ENCODE assay signal across 19 cellular contexts in the genomic region with DNA sequence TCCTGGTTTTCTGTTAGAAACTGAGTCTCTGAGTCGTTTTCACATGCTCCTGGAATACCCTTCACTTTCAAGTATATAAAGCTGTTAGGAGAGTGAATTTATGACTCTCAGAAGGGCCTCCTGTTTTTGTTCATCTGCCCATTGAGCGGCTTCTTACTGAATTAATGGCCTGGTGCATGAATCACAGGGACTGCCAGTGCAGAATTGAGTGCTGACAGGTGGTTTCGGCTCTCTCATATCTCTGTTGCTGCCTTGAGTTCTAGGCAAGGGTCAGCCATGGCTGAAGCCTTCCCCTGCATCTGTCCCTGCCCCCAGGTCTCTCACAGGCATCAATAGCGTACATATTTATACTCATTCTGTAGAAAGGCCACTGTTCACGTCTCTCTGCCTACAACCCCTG.
"Had no signal": no experiment of that assay in that cellular context is flagged by ENCODE, and none has a peak within 500 bp of the region (broad histone marks: within the 10 kb centered on the region; RNA-seq: fewer than 3 reads in every experiment).

No MANE protein-coding gene starts in this region.

- DNase-seq: activated CD4-positive, alpha-beta T cell treated with anti-CD3 and anti-CD28 coated beads for 1 hour; activated CD8-positive, alpha-beta memory T cell treated with anti-CD3 and anti-CD28 coated beads for 24 hours; activated CD8-positive, alpha-beta memory T cell treated with anti-CD3 and anti-CD28 coated beads, Interleukin-2, amount 50 U/mL, for 48 hours; activated effector memory CD4-positive, alpha-beta T cell treated with anti-CD3 and anti-CD28 coated beads, Interleukin-2, amount 50 U/mL, for 16 hours; activated naive CD8-positive, alpha-beta T cell treated with anti-CD3 and anti-CD28 coated beads for 36 hours; activated T-cell treated with anti-CD3 and anti-CD28 coated beads, Interleukin-2, amount 50 U/mL, for 48 hours; amygdala; effector memory CD8-positive, alpha-beta T cell; esophagus squamous epithelium; immature natural killer cell; kidney glomerular epithelial cell; natural killer cell; stimulated activated CD4-positive, alpha-beta T cell treated with anti-CD3 and anti-CD28 coated beads, Interleukin-4, amount 100 ng/mL, for 24 hours; upper lobe of right lung; WERI-Rb-1 had no signal

- H3K4me3 Mint-ChIP-seq: activated naive CD8-positive, alpha-beta T cell treated with anti-CD3 and anti-CD28 coated beads for 36 hours; effector memory CD8-positive, alpha-beta T cell; immature natural killer cell; memory B cell; natural killer cell; stimulated activated memory B cell treated with anti-CD40 and anti-IgM and Interleukin-4, amounts not matched to agents 10 μg/mL and 1 μg/mL and 100 μg/mL, for 72 hours; T-helper 1 cell treated with Interleukin-12 subunit alpha and Interleukin-12 subunit beta and Interleukin-4 antibody, amounts not matched to agents 30 μg/mL and 1 μg/mL, for 36 hours had no signal

- H3K9me3 ChIP-seq: esophagus squamous epithelium, upper lobe of right lung had no signal

- ATAC-seq: effector memory CD8-positive, alpha-beta T cell; natural killer cell; sciatic nerve; stimulated activated memory B cell treated with anti-CD40 and anti-IgM and Interleukin-4, amounts not matched to agents 10 μg/mL and 1 μg/mL and 100 μg/mL, for 72 hours; upper lobe of right lung had no signal

- H3K27ac Mint-ChIP-seq: activated naive CD8-positive, alpha-beta T cell treated with anti-CD3 and anti-CD28 coated beads for 36 hours; memory B cell; T-helper 1 cell treated with Interleukin-12 subunit alpha and Interleukin-12 subunit beta and Interleukin-4 antibody, amounts not matched to agents 30 μg/mL and 1 μg/mL, for 36 hours had no signal

- H3K36me3 Mint-ChIP-seq: natural killer cell had no signal

- H3K27me3 Mint-ChIP-seq: activated naive CD8-positive, alpha-beta T cell treated with anti-CD3 and anti-CD28 coated beads for 36 hours; effector memory CD8-positive, alpha-beta T cell; memory B cell; stimulated activated memory B cell treated with anti-CD40 and anti-IgM and Interleukin-4, amounts not matched to agents 10 μg/mL and 1 μg/mL and 100 μg/mL, for 72 hours had no signal
